ENCODE assay signal across 22 cellular contexts in genomic region chr11:65103476-65103875, GRCh38. TPM values are rescaled to one million over a fixed set of nuclear protein-coding genes. Genes with fewer than 3 reads are reported as not detected.
DNase-seq lines count a peak whose midpoint lies in the region; ATAC-seq and TF ChIP-seq lines count a peak whose summit lies in the region.
"Had no signal": no experiment of that assay in that cellular context is flagged by ENCODE, and none has a peak within 500 bp of the region (broad histone marks: within the 10 kb centered on the region; RNA-seq: fewer than 3 reads in every experiment).

No MANE protein-coding gene starts in this region.

- H3K4me3 ChIP-seq in left ventricle myocardium inferior = no peak overlapping the region
- no peak overlapping the region for H3K4me3 ChIP-seq in suprapubic skin
- no peak overlapping the region for H3K4me3 ChIP-seq in upper lobe of left lung
- H3K4me3 ChIP-seq: BLaER1 had no signal

- POLR2A ChIA-PET in CD4-positive, alpha-beta T cell (lab: Charles Lee) = interaction anchor here (1.3 to 1.6 kb wide), 2 partner anchors 14 to 19 kb away, joined by 4 to 5 read pairs; partner anchors contain the start of genes FAU, MRPL49 and ZNHIT2

- no peak for DNase-seq in left ventricle myocardium inferior
- no peak for DNase-seq in Right ventricle myocardium inferior (ENCODE audit: missing footprints)
- peak; percentile 24 for DNase-seq in amniotic epithelial cell (ENCODE audit: low read depth)
- DNase-seq in natural killer cell treated with Interleukin-12 subunit alpha and Interleukin-12 subunit beta and Interleukin-15 and Interleukin-18, amount 100 ng/mL, for 72 hours (ENCODE audit: low spot score) = peak; percentile 18
- DNase-seq in suprapubic skin (ENCODE audit: low spot score in 2 of 2) = no peak
- DNase-seq in CD4-positive, alpha-beta T cell = no peak
- no peak for DNase-seq in upper lobe of left lung
- DNase-seq: ACHN; activated CD4-positive, CD25-positive, alpha-beta regulatory T cell treated with anti-CD3 and anti-CD28 coated beads, Interleukin-2, amount 50 U/mL, for 72 hours; activated CD8-positive, alpha-beta memory T cell treated with anti-CD3 and anti-CD28 coated beads for 24 hours; Kasumi-1; NCI-H187; OCI-M1; SIG-M5; stimulated activated CD4-positive, alpha-beta T cell treated with anti-CD3 and anti-CD28 coated beads, Interleukin-4, amount 100 ng/mL, for 24 hours; stimulated activated naive CD8-positive, alpha-beta T cell treated with anti-CD3 and anti-CD28 coated beads, Interleukin-15, amount 100 ng/mL, for 72 hours had no signal

- H3K4me3 Mint-ChIP-seq in natural killer cell treated with Interleukin-12 subunit alpha and Interleukin-12 subunit beta and Interleukin-15 and Interleukin-18, amount 100 ng/mL, for 72 hours = no peak overlapping the region
- no peak overlapping the region for H3K4me3 Mint-ChIP-seq in CD4-positive, alpha-beta T cell
- H3K4me3 Mint-ChIP-seq: activated naive CD4-positive, alpha-beta T cell treated with anti-CD3 and anti-CD28 coated beads, Interleukin-2, amount 50 U/mL, for 24 hours; dendritic cell treated with granulocyte-macrophage colony-stimulating factor and Interleukin-4, amounts not matched to agents 40 ng/mL and 50 ng/mL, for 4 days; neural crest cell; stimulated activated naive CD8-positive, alpha-beta T cell treated with anti-CD3 and anti-CD28 coated beads, Interleukin-15, amount 100 ng/mL, for 72 hours had no signal

- TF ChIP-seq EP300 in suprapubic skin (IDR thresholded peaks at IDR 0.05) (no peak), upper lobe of left lung (IDR thresholded peaks at IDR 0.05) (no peak)

- H3K27me3 Mint-ChIP-seq in natural killer cell treated with Interleukin-12 subunit alpha and Interleukin-12 subunit beta and Interleukin-15 and Interleukin-18, amount 100 ng/mL, for 72 hours = no peaks in the 10 kb centered on the region
- no peaks in the 10 kb centered on the region for H3K27me3 Mint-ChIP-seq in CD4-positive, alpha-beta T cell
- H3K27me3 Mint-ChIP-seq: activated naive CD4-positive, alpha-beta T cell treated with anti-CD3 and anti-CD28 coated beads, Interleukin-2, amount 50 U/mL, for 24 hours; dendritic cell treated with granulocyte-macrophage colony-stimulating factor and Interleukin-4, amounts not matched to agents 40 ng/mL and 50 ng/mL, for 4 days; progenitor cell of endocrine pancreas; stimulated activated naive CD8-positive, alpha-beta T cell treated with anti-CD3 and anti-CD28 coated beads, Interleukin-15, amount 100 ng/mL, for 72 hours had no signal

- H3K9me3 ChIP-seq in left ventricle myocardium inferior (replicated peaks) (no peaks in the 10 kb centered on the region), suprapubic skin (no peaks in the 10 kb centered on the region), upper lobe of left lung (no peaks in the 10 kb centered on the region)
- H3K9me3 ChIP-seq in CD4-positive, alpha-beta T cell (ENCODE audit: control insufficient read depth, low read length) = no peaks in the 10 kb centered on the region
- H3K9me3 ChIP-seq: BLaER1 had no signal

- intact Hi-C loops in left ventricle myocardium inferior (cut with micrococcal nuclease) (no loop called here), Right ventricle myocardium inferior (cut with DNase I) (no loop called here)
- intact Hi-C loops in CD4-positive, alpha-beta T cell (cut with DNase I, micrococcal nuclease) = no loop called here

- peak overlapping the region; percentile 86 for H3K27ac ChIP-seq in left ventricle myocardium inferior (replicated peaks)
- peak overlapping the region; percentile 73 for H3K27ac ChIP-seq in suprapubic skin
- H3K27ac ChIP-seq in CD4-positive, alpha-beta T cell (ENCODE audit: low read depth, low read length) = no peak overlapping the region
- H3K27ac ChIP-seq in upper lobe of left lung = no peak overlapping the region
- H3K27ac ChIP-seq: BLaER1 had no signal

- H3K36me3 Mint-ChIP-seq in natural killer cell treated with Interleukin-12 subunit alpha and Interleukin-12 subunit beta and Interleukin-15 and Interleukin-18, amount 100 ng/mL, for 72 hours = no peaks in the 10 kb centered on the region
- H3K36me3 Mint-ChIP-seq in CD4-positive, alpha-beta T cell (ENCODE audit: low read depth) = peaks cover 68% of the 10 kb centered on the region

- H3K27ac Mint-ChIP-seq in natural killer cell treated with Interleukin-12 subunit alpha and Interleukin-12 subunit beta and Interleukin-15 and Interleukin-18, amount 100 ng/mL, for 72 hours = no peak overlapping the region
- no peak overlapping the region for H3K27ac Mint-ChIP-seq in CD4-positive, alpha-beta T cell
- H3K27ac Mint-ChIP-seq: activated naive CD4-positive, alpha-beta T cell treated with anti-CD3 and anti-CD28 coated beads, Interleukin-2, amount 50 U/mL, for 24 hours; dendritic cell treated with granulocyte-macrophage colony-stimulating factor and Interleukin-4, amounts not matched to agents 40 ng/mL and 50 ng/mL, for 4 days; progenitor cell of endocrine pancreas had no signal

- peaks cover 14 to 22% of the 10 kb centered on the region in 2 donors for H3K4me1 Mint-ChIP-seq in natural killer cell treated with Interleukin-12 subunit alpha and Interleukin-12 subunit beta and Interleukin-15 and Interleukin-18, amount 100 ng/mL, for 72 hours (ENCODE audit: low read depth in 2 of 2)
- H3K4me1 Mint-ChIP-seq in CD4-positive, alpha-beta T cell (ENCODE audit: low read depth) = peaks cover 10% of the 10 kb centered on the region
- H3K4me1 Mint-ChIP-seq: neural crest cell had no signal

- H3K9me3 Mint-ChIP-seq in natural killer cell treated with Interleukin-12 subunit alpha and Interleukin-12 subunit beta and Interleukin-15 and Interleukin-18, amount 100 ng/mL, for 72 hours = no peaks in the 10 kb centered on the region
- no peaks in the 10 kb centered on the region for H3K9me3 Mint-ChIP-seq in CD4-positive, alpha-beta T cell
- H3K9me3 Mint-ChIP-seq: activated naive CD4-positive, alpha-beta T cell treated with anti-CD3 and anti-CD28 coated beads, Interleukin-2, amount 50 U/mL, for 24 hours; dendritic cell treated with granulocyte-macrophage colony-stimulating factor and Interleukin-4, amounts not matched to agents 40 ng/mL and 50 ng/mL, for 4 days; neural crest cell; stimulated activated naive CD8-positive, alpha-beta T cell treated with anti-CD3 and anti-CD28 coated beads, Interleukin-15, amount 100 ng/mL, for 72 hours had no signal

- H3K27me3 ChIP-seq in left ventricle myocardium inferior (ENCODE audit: low read depth) (no peaks in the 10 kb centered on the region), suprapubic skin (no peaks in the 10 kb centered on the region), upper lobe of left lung (no peaks in the 10 kb centered on the region)
- no peaks in the 10 kb centered on the region for H3K27me3 ChIP-seq in CD4-positive, alpha-beta T cell (ENCODE audit: control insufficient read depth, insufficient read depth, low read length)
- H3K27me3 ChIP-seq: BLaER1 had no signal

- H3K36me3 ChIP-seq in left ventricle myocardium inferior = peaks cover 26% of the 10 kb centered on the region
- peaks cover 12% of the 10 kb centered on the region for H3K36me3 ChIP-seq in suprapubic skin
- H3K36me3 ChIP-seq in upper lobe of left lung = peaks cover 8 to 21% (median 15%) of the 10 kb centered on the region in 4 donors

- TF ChIP-seq CTCF in left ventricle myocardium inferior (IDR thresholded peaks at IDR 0.05; ENCODE audit: borderline replicate concordance) (no peak), suprapubic skin (IDR thresholded peaks at IDR 0.05) (no peak), upper lobe of left lung (IDR thresholded peaks at IDR 0.05) (no peak)
- no peak for TF ChIP-seq CTCF in CD4-positive, alpha-beta T cell (IDR thresholded peaks at IDR 0.05)

- TF ChIP-seq POLR2A in suprapubic skin (IDR thresholded peaks at IDR 0.05) (no peak), upper lobe of left lung (IDR thresholded peaks at IDR 0.05) (no peak)

- H3K4me1 ChIP-seq in left ventricle myocardium inferior (peaks cover 49% of the 10 kb centered on the region), suprapubic skin (peaks cover 38% of the 10 kb centered on the region), upper lobe of left lung (peaks cover 8 to 30% (median 11%) of the 10 kb centered on the region in 4 donors)
- H3K4me1 ChIP-seq: BLaER1 had no signal

- ATAC-seq in Right ventricle myocardium inferior (no peak), GM18498 (IDR thresholded peaks at IDR 0.05; ENCODE audit: unreplicated experiment) (no peak), upper lobe of left lung (ENCODE audit: low FRiP score in 2 of 2) (no peak)
- ATAC-seq in natural killer cell treated with Interleukin-12 subunit alpha and Interleukin-12 subunit beta and Interleukin-15 and Interleukin-18, amount 100 ng/mL, for 72 hours = no peak
- ATAC-seq in CD4-positive, alpha-beta T cell (ENCODE audit: poor library complexity) = no peak
- ATAC-seq: stimulated activated naive CD8-positive, alpha-beta T cell treated with anti-CD3 and anti-CD28 coated beads, Interleukin-15, amount 100 ng/mL, for 72 hours had no signal

- CTCF ChIA-PET in CD4-positive, alpha-beta T cell (lab: Charles Lee) = interaction anchor here (1.3 kb wide), 1 partner anchor 14 kb away, joined by 3 read pairs; the partner anchor contains the start of gene ZNHIT2

RNA-seq across cellular contexts. Expression of gene VPS51, which starts 7.5 kb away (rescaled TPM):
- total RNA-seq in left ventricle myocardium inferior (92.2 TPM), Right ventricle myocardium inferior (95.2 TPM), suprapubic skin (100 to 1,000 TPM; 465 to 843 (median 596) TPM), upper lobe of left lung (100 to 1,000 TPM; 102 to 531 (median 175) TPM)
- total RNA-seq in natural killer cell treated with Interleukin-12 subunit alpha and Interleukin-12 subunit beta and Interleukin-15 and Interleukin-18, amount 100 ng/mL, for 72 hours = 100 to 1,000 TPM; 132 to 149 TPM
- total RNA-seq in CD4-positive, alpha-beta T cell = 100 to 1,000 TPM; 243 to 246 TPM

RNA-seq across cellular contexts. Expression of gene TM7SF2, which starts 8.2 kb away (rescaled TPM):
- total RNA-seq in left ventricle myocardium inferior = 56.7 TPM
- 53.1 TPM for total RNA-seq in Right ventricle myocardium inferior
- total RNA-seq in natural killer cell treated with Interleukin-12 subunit alpha and Interleukin-12 subunit beta and Interleukin-15 and Interleukin-18, amount 100 ng/mL, for 72 hours = 10 to 100 TPM; 18.6 to 30.7 TPM
- total RNA-seq in suprapubic skin = 100 to 1,000 TPM in 2 of 4 donors, 10 to 100 TPM in 2; 76.5 to 214 (median 145) TPM
- total RNA-seq in CD4-positive, alpha-beta T cell = 10 to 100 TPM; 20.0 to 20.4 TPM
- total RNA-seq in upper lobe of left lung = 10 to 100 TPM; 36.8 to 82.7 (median 45.5) TPM

RNA-seq across cellular contexts. Expression of gene ZNHIT2, which starts 14.0 kb away (rescaled TPM):
- total RNA-seq in left ventricle myocardium inferior (6.1 TPM), Right ventricle myocardium inferior (5.8 TPM), suprapubic skin (10 to 100 TPM in 3 of 4 donors, 1 to 10 TPM in 1; 9.0 to 23.3 (median 17.6) TPM), upper lobe of left lung (10 to 100 TPM; 12.6 to 28.5 (median 15.2) TPM)
- total RNA-seq in natural killer cell treated with Interleukin-12 subunit alpha and Interleukin-12 subunit beta and Interleukin-15 and Interleukin-18, amount 100 ng/mL, for 72 hours = 10 to 100 TPM in 1 of 2 donors, 1 to 10 TPM in 1; 9.8 to 23.7 TPM
- total RNA-seq in CD4-positive, alpha-beta T cell = 1 to 10 TPM; 9.0 to 9.5 TPM

RNA-seq across cellular contexts. Expression of gene FAU, which starts 18.5 kb away (rescaled TPM):
- total RNA-seq in left ventricle myocardium inferior = 629 TPM
- total RNA-seq in Right ventricle myocardium inferior = 714 TPM
- total RNA-seq in natural killer cell treated with Interleukin-12 subunit alpha and Interleukin-12 subunit beta and Interleukin-15 and Interleukin-18, amount 100 ng/mL, for 72 hours = 100 to 1,000 TPM; 681 to 986 TPM
- 100 to 1,000 TPM; 584 to 609 (median 602) TPM for total RNA-seq in suprapubic skin
- total RNA-seq in CD4-positive, alpha-beta T cell = 1,000 to 10,000 TPM; 1,937 to 1,976 TPM
- 1,000 to 10,000 TPM in 1 of 6 donors, 100 to 1,000 TPM in 5; 405 to 1,014 (median 590) TPM for total RNA-seq in upper lobe of left lung

RNA-seq across cellular contexts. Expression of gene MRPL49, which starts 18.6 kb away (rescaled TPM):
- 32.1 TPM for total RNA-seq in left ventricle myocardium inferior
- total RNA-seq in Right ventricle myocardium inferior = 35.8 TPM
- total RNA-seq in natural killer cell treated with Interleukin-12 subunit alpha and Interleukin-12 subunit beta and Interleukin-15 and Interleukin-18, amount 100 ng/mL, for 72 hours = 10 to 100 TPM; 77.8 to 80.4 TPM
- total RNA-seq in suprapubic skin = 10 to 100 TPM; 48.0 to 68.5 (median 61.7) TPM
- 10 to 100 TPM; 53.0 to 53.3 TPM for total RNA-seq in CD4-positive, alpha-beta T cell
- 10 to 100 TPM; 15.7 to 78.6 (median 57.1) TPM for total RNA-seq in upper lobe of left lung

Comparison
In these comparisons a context has a peak if more than half of its experiments do, and no peak if none do; other contexts are left out.
1. DNase-seq: peak in amniotic epithelial cell (single experiment) and natural killer cell treated with Interleukin-12 subunit alpha and Interleukin-12 subunit beta and Interleukin-15 and Interleukin-18, amount 100 ng/mL, for 72 hours (single experiment); none in left ventricle myocardium inferior (single experiment), Right ventricle myocardium inferior (single experiment), suprapubic skin (0 of 2), CD4-positive, alpha-beta T cell (0 of 10) and upper lobe of left lung (0 of 2).
2. H3K27ac ChIP-seq: peak in left ventricle myocardium inferior (single experiment) and suprapubic skin (single experiment); none in CD4-positive, alpha-beta T cell (single experiment) and upper lobe of left lung (0 of 4).